In the genomic region with DNA sequence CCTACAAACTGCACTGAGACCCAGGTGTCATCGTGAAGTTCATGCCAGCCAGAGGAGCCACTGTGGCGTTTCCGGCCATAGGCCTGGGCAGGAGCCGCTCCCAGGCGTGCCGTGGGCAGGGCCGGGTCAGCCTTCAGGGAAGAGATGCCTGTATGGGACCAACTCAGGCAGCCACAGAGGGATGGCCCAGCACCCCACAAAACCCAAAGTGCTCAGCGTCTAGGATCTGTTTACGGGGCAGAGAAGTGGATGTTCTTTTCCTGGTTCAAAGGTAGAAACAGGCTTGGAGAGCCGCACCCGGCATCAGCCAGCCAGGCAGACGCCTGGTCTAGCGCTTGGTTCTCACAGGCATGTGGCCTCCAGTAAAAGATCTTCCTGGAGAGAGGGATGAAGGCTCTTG, we compare ENCODE assay signal across 24 cellular contexts. TPM values are rescaled to one million over a fixed set of nuclear protein-coding genes. Genes with fewer than 3 reads are reported as not detected.
A peak's percentile ranks its signal among the peaks of the same experiment; 100 is the strongest.
DNase-seq lines count a peak whose midpoint lies in the region; ATAC-seq and TF ChIP-seq lines count a peak whose summit lies in the region.
"Had no signal": no experiment of that assay in that cellular context is flagged by ENCODE, and none has a peak within 500 bp of the region (broad histone marks: within the 10 kb centered on the region; RNA-seq: fewer than 3 reads in every experiment).

No MANE protein-coding gene starts in this region.

- H3K4me3 Mint-ChIP-seq in effector memory CD8-positive, alpha-beta T cell, result no peak overlapping the region
- H3K4me3 Mint-ChIP-seq in natural killer cell, result peak overlapping the region; percentile 26
- no peak overlapping the region for H3K4me3 Mint-ChIP-seq in endodermal cell
- H3K4me3 Mint-ChIP-seq: activated CD4-positive, alpha-beta memory T cell treated with anti-CD3 and anti-CD28 coated beads for 36 hours; activated naive CD4-positive, alpha-beta T cell treated with anti-CD3 and anti-CD28 coated beads for 36 hours; activated T-helper 1 cell treated with anti-CD3 and anti-CD28 coated beads, Interleukin-12 subunit alpha, Interleukin-12 subunit beta, Interleukin-2, Interleukin-4 antibody, amounts not matched to agents 30 ng/mL and 10 ng/mL and 1 ng/mL, durations not matched to agents 14 hours and 24 hours and 36 hours; H9 had no signal

- H3K79me2 ChIP-seq in KMS-11 (ENCODE audit: insufficient read depth, low read depth), result peaks cover 15% of the 10 kb centered on the region

- peaks cover 58% of the 10 kb centered on the region for H3K4me1 ChIP-seq in KMS-11 (ENCODE audit: low read depth, poor library complexity, severe bottlenecking)
- H3K4me1 ChIP-seq in endodermal cell (ENCODE audit: control insufficient read depth, insufficient read depth, low read length), result peaks cover 5% of the 10 kb centered on the region

- no peak for TF ChIP-seq CTCF in KMS-11 (conservative IDR thresholded peaks at IDR 0.05; ENCODE audit: low read depth, low read length)
- TF ChIP-seq CTCF in natural killer cell (IDR thresholded peaks at IDR 0.05), result no peak
- no peak for TF ChIP-seq CTCF in endodermal cell (conservative IDR thresholded peaks at IDR 0.05)

- no peak overlapping the region for H3K4me3 ChIP-seq in KMS-11 (IDR thresholded peaks at IDR 0.05; ENCODE audit: insufficient read depth, low read depth, low read length)
- no peak overlapping the region for H3K4me3 ChIP-seq in endodermal cell (ENCODE audit: low read length)
- H3K4me3 ChIP-seq: lung, skin epidermis, upper lobe of left lung had no signal

- H3K27ac Mint-ChIP-seq in effector memory CD8-positive, alpha-beta T cell, result peak overlapping the region; percentile 35 to 92
- H3K27ac Mint-ChIP-seq in natural killer cell, result peak overlapping the region; percentile 98 to 99
- no peak overlapping the region for H3K27ac Mint-ChIP-seq in endodermal cell
- H3K27ac Mint-ChIP-seq: activated CD4-positive, alpha-beta memory T cell treated with anti-CD3 and anti-CD28 coated beads for 36 hours; activated naive CD4-positive, alpha-beta T cell treated with anti-CD3 and anti-CD28 coated beads for 36 hours; activated T-helper 1 cell treated with anti-CD3 and anti-CD28 coated beads, Interleukin-12 subunit alpha, Interleukin-12 subunit beta, Interleukin-2, Interleukin-4 antibody, amounts not matched to agents 30 ng/mL and 10 ng/mL and 1 ng/mL, durations not matched to agents 14 hours and 24 hours and 36 hours; H9 had no signal

- no peak overlapping the region for H3K4me2 ChIP-seq in KMS-11

- intact Hi-C loops in natural killer cell (cut with micrococcal nuclease), result no loop called here

- H3K9ac ChIP-seq in KMS-11 (no peak overlapping the region), endodermal cell (ENCODE audit: extremely low read depth, low read length, poor library complexity, severe bottlenecking) (no peak overlapping the region)

- no peak for DNase-seq in effector memory CD8-positive, alpha-beta T cell
- no peak for DNase-seq in natural killer cell
- no peak for DNase-seq in endodermal cell
- DNase-seq in NCI-H510A treated with DMSO at 0.1 percent for 48 hours (lab: John Stamatoyannopoulos, UW), result no peak
- no peak for DNase-seq in NCI-H2227 treated with DMSO at 0.1 percent for 48 hours (lab: John Stamatoyannopoulos, UW)
- DNase-seq: activated CD4-positive, alpha-beta memory T cell treated with anti-CD3 and anti-CD28 coated beads for 36 hours; activated CD4-positive, CD25-positive, alpha-beta regulatory T cell treated with anti-CD3 and anti-CD28 coated beads, Interleukin-2, amount 50 U/mL, for 72 hours; activated CD8-positive, alpha-beta memory T cell treated with anti-CD3 and anti-CD28 coated beads, Interleukin-2, amount 50 U/mL, for 4 hours; activated naive CD4-positive, alpha-beta T cell treated with anti-CD3 and anti-CD28 coated beads for 36 hours; amniotic stem cell; effector CD4-positive, alpha-beta T cell; H9; NCI-H1417 treated with DMSO at 0.1 percent for 48 hours; NCI-H2081 treated with DMSO at 0.1 percent for 48 hours; NCI-H774; RPMI8226; stimulated activated CD4-positive, alpha-beta T cell treated with anti-CD3 and anti-CD28 coated beads, Interleukin-1b, Interleukin-23, amount 100 ng/mL, for 48 hours; T-helper 1 cell had no signal

- peaks cover 39 to 43% of the 10 kb centered on the region in 2 donors for H3K4me1 Mint-ChIP-seq in effector memory CD8-positive, alpha-beta T cell (ENCODE audit: low read depth in 2 of 2)
- H3K4me1 Mint-ChIP-seq in natural killer cell (peaks cover 44 to 57% of the 10 kb centered on the region in 2 donors), endodermal cell (peaks cover 8% of the 10 kb centered on the region)

- WGBS in endodermal cell (ENCODE audit: insufficient coverage in 1 of 2, insufficient read length in 1 of 2), 2 experiments, result 94 to 100% methylated on average over 9 to 13 of the region's 13 CpGs

- H3K9me3 ChIP-seq in endodermal cell (ENCODE audit: control insufficient read depth, low read length), result no peaks in the 10 kb centered on the region
- H3K9me3 ChIP-seq: upper lobe of left lung had no signal

- H3K27me3 Mint-ChIP-seq in effector memory CD8-positive, alpha-beta T cell, result no peaks in the 10 kb centered on the region
- H3K27me3 Mint-ChIP-seq in natural killer cell (ENCODE audit: low read depth in 2 of 2) (no peaks in the 10 kb centered on the region), endodermal cell (ENCODE audit: insufficient read depth) (no peaks in the 10 kb centered on the region)
- H3K27me3 Mint-ChIP-seq: activated CD4-positive, alpha-beta memory T cell treated with anti-CD3 and anti-CD28 coated beads for 36 hours had no signal

- H3K27me3 ChIP-seq in KMS-11 (ENCODE audit: insufficient read depth, low read depth) (no peaks in the 10 kb centered on the region), endodermal cell (ENCODE audit: control insufficient read depth, insufficient read depth, low read length, poor library complexity, severe bottlenecking) (no peaks in the 10 kb centered on the region)
- H3K27me3 ChIP-seq: upper lobe of left lung had no signal

- no peaks in the 10 kb centered on the region for H3K36me3 ChIP-seq in KMS-11 (ENCODE audit: insufficient read depth)
- no peaks in the 10 kb centered on the region for H3K36me3 ChIP-seq in endodermal cell (ENCODE audit: control insufficient read depth, insufficient read depth, low read length)
- H3K36me3 ChIP-seq: upper lobe of left lung had no signal

- H3K27ac ChIP-seq in KMS-11 (peak overlapping the region; percentile 90; the same call in 1 of the 2 replicates), endodermal cell (ENCODE audit: low read depth, low read length) (no peak overlapping the region)

- no peaks in the 10 kb centered on the region for H4K20me1 ChIP-seq in KMS-11 (ENCODE audit: insufficient read depth)

- ATAC-seq in effector memory CD8-positive, alpha-beta T cell (replicated peaks), result no peak
- ATAC-seq in natural killer cell (no peak), GM19463 (IDR thresholded peaks at IDR 0.05; ENCODE audit: unreplicated experiment) (no peak)

- H3K36me3 Mint-ChIP-seq in effector memory CD8-positive, alpha-beta T cell (ENCODE audit: insufficient read depth), result peaks cover 26% of the 10 kb centered on the region
- H3K36me3 Mint-ChIP-seq in natural killer cell, result no peaks in the 10 kb centered on the region
- H3K36me3 Mint-ChIP-seq in endodermal cell (ENCODE audit: low read depth), result no peaks in the 10 kb centered on the region

- no peak overlapping the region for H2AFZ ChIP-seq in KMS-11 (ENCODE audit: low read depth)

- H3K9me3 Mint-ChIP-seq in effector memory CD8-positive, alpha-beta T cell, result no peaks in the 10 kb centered on the region
- H3K9me3 Mint-ChIP-seq in natural killer cell (no peaks in the 10 kb centered on the region), endodermal cell (no peaks in the 10 kb centered on the region)
- H3K9me3 Mint-ChIP-seq: activated CD4-positive, alpha-beta memory T cell treated with anti-CD3 and anti-CD28 coated beads for 36 hours; activated naive CD4-positive, alpha-beta T cell treated with anti-CD3 and anti-CD28 coated beads for 36 hours; activated T-helper 1 cell treated with anti-CD3 and anti-CD28 coated beads, Interleukin-12 subunit alpha, Interleukin-12 subunit beta, Interleukin-2, Interleukin-4 antibody, amounts not matched to agents 30 ng/mL and 10 ng/mL and 1 ng/mL, durations not matched to agents 14 hours and 24 hours and 36 hours; H9 had no signal

RNA-seq across cellular contexts. Expression of a gene that starts 8.4 kb away (rescaled TPM):
- total RNA-seq in natural killer cell (10 to 100 TPM; 40.9 to 42.4 (median 42.3) TPM), endodermal cell (10 to 100 TPM; 20.1 to 24.4 TPM)
- 22.8 TPM for polyA plus RNA-seq in endodermal cell (2013, experiment 1 of 2)
- polyA plus RNA-seq in endodermal cell (2013, experiment 2 of 2), result 19.1 TPM
